ENCODE assay signal across 25 cellular contexts in genomic region chr4:177446571-177446970, GRCh38. TPM values are rescaled to one million over a fixed set of nuclear protein-coding genes. Genes with fewer than 3 reads are reported as not detected.
DNase-seq lines count a peak whose midpoint lies in the region; ATAC-seq and TF ChIP-seq lines count a peak whose summit lies in the region.
"Had no signal": no experiment of that assay in that cellular context is flagged by ENCODE, and none has a peak within 500 bp of the region (broad histone marks: within the 10 kb centered on the region; RNA-seq: fewer than 3 reads in every experiment).

No MANE protein-coding gene starts in this region.

- DNase-seq in T-helper 1 cell (no peak), OCI-M1 (lab: John Stamatoyannopoulos, UW) (peak; percentile 15), glutamatergic neuron (no peak), osteocyte (ENCODE audit: extremely low spot score, unreplicated experiment) (no peak), heart right ventricle (no peak), right lobe of liver (no peak), NCI-H1048 (lab: John Stamatoyannopoulos, UW) (no peak)
- DNase-seq: 8988T; activated CD8-positive, alpha-beta T cell treated with anti-CD3 and anti-CD28 coated beads, Interleukin-2, amount 10 ng/mL, durations not matched to agents 7 days and 5 days; activated T-cell treated with anti-CD3 and anti-CD28 coated beads, Interleukin-2, amount 50 U/mL, for 1 hour; amygdala; CD8-positive, alpha-beta memory T cell; DMS153; GM23248; NCI-H2029 treated with DMSO at 0.1 percent for 48 hours; NCI-H345; occipital lobe; stimulated activated CD4-positive, alpha-beta T cell treated with anti-CD3 and anti-CD28 coated beads, Interleukin-1b, Interleukin-23, amount 100 ng/mL, for 48 hours; transverse colon had no signal

- TF ChIP-seq CTCF in glutamatergic neuron (IDR thresholded peaks at IDR 0.05; ENCODE audit: partially characterized antibody, unreplicated experiment) (no peak), osteocyte (IDR thresholded peaks at IDR 0.05) (no peak), heart right ventricle (IDR thresholded peaks at IDR 0.05) (no peak), right lobe of liver (IDR thresholded peaks at IDR 0.05) (no peak)

- no peak overlapping the region for H3K27ac Mint-ChIP-seq in T-helper 1 cell treated with Interleukin-12 subunit alpha and Interleukin-12 subunit beta and Interleukin-4 antibody, amounts not matched to agents 30 μg/mL and 1 μg/mL, for 36 hours
- H3K27ac Mint-ChIP-seq in glutamatergic neuron (ENCODE audit: unreplicated experiment) (no peak overlapping the region), osteocyte (ENCODE audit: unreplicated experiment) (no peak overlapping the region)
- H3K27ac Mint-ChIP-seq: activated CD8-positive, alpha-beta T cell treated with anti-CD3 and anti-CD28 coated beads, Interleukin-2, amount 10 ng/mL, durations not matched to agents 7 days and 5 days had no signal

- H3K4me1 Mint-ChIP-seq in T-helper 1 cell treated with Interleukin-12 subunit alpha and Interleukin-12 subunit beta and Interleukin-4 antibody, amounts not matched to agents 30 μg/mL and 1 μg/mL, for 36 hours (ENCODE audit: low read depth) = peaks cover 22% of the 10 kb centered on the region
- H3K4me1 Mint-ChIP-seq in glutamatergic neuron (ENCODE audit: low read depth, unreplicated experiment) (peaks cover 12% of the 10 kb centered on the region), osteocyte (ENCODE audit: unreplicated experiment) (peaks cover 20% of the 10 kb centered on the region)

- no peaks in the 10 kb centered on the region for H3K27me3 ChIP-seq in heart right ventricle
- no peaks in the 10 kb centered on the region for H3K27me3 ChIP-seq in right lobe of liver
- H3K27me3 ChIP-seq: cardiac muscle cell, transverse colon had no signal

- no peak for TF ChIP-seq POLR2A in right lobe of liver (IDR thresholded peaks at IDR 0.05)

- H3K4me1 ChIP-seq in heart right ventricle (peaks cover under 1 to 7% (median 5%) of the 10 kb centered on the region in 9 donors), right lobe of liver (peaks cover 0 to 5% (median 0%) of the 10 kb centered on the region in 4 donors)

- ATAC-seq in heart right ventricle (no peak), right lobe of liver (no peak)
- ATAC-seq: activated CD4-positive, CD25-positive, alpha-beta regulatory T cell treated with anti-CD3 and anti-CD28 coated beads, Interleukin-2, amount 50 U/mL, for 24 hours; activated CD8-positive, alpha-beta T cell treated with anti-CD3 and anti-CD28 coated beads, Interleukin-2, amount 10 ng/mL, durations not matched to agents 7 days and 5 days; Right ventricle myocardium inferior had no signal

- H3K36me3 Mint-ChIP-seq in T-helper 1 cell treated with Interleukin-12 subunit alpha and Interleukin-12 subunit beta and Interleukin-4 antibody, amounts not matched to agents 30 μg/mL and 1 μg/mL, for 36 hours (ENCODE audit: low read depth) = no peaks in the 10 kb centered on the region
- H3K36me3 Mint-ChIP-seq in glutamatergic neuron (ENCODE audit: unreplicated experiment) = no peaks in the 10 kb centered on the region
- H3K36me3 Mint-ChIP-seq in osteocyte (ENCODE audit: unreplicated experiment) = peaks cover 2% of the 10 kb centered on the region

- no peaks in the 10 kb centered on the region for H3K9me3 ChIP-seq in heart right ventricle
- no peaks in the 10 kb centered on the region for H3K9me3 ChIP-seq in right lobe of liver
- H3K9me3 ChIP-seq: transverse colon had no signal

- no peaks in the 10 kb centered on the region for H3K9me3 Mint-ChIP-seq in T-helper 1 cell treated with Interleukin-12 subunit alpha and Interleukin-12 subunit beta and Interleukin-4 antibody, amounts not matched to agents 30 μg/mL and 1 μg/mL, for 36 hours
- H3K9me3 Mint-ChIP-seq in glutamatergic neuron (ENCODE audit: unreplicated experiment) = peaks cover 5% of the 10 kb centered on the region
- H3K9me3 Mint-ChIP-seq in osteocyte (ENCODE audit: unreplicated experiment) = no peaks in the 10 kb centered on the region
- H3K9me3 Mint-ChIP-seq: CD8-positive, alpha-beta memory T cell had no signal

- 73 to 75% methylated on average over 2 of the region's 2 CpGs for WGBS in heart right ventricle, 2 donors
- WGBS in right lobe of liver (ENCODE audit: insufficient coverage, low coverage, low lambda C conversion rate, missing lambda C conversion rate) = 71% methylated on average over 1 of the region's 2 CpGs

- peak overlapping the region; percentile 7 for H3K4me3 Mint-ChIP-seq in T-helper 1 cell treated with Interleukin-12 subunit alpha and Interleukin-12 subunit beta and Interleukin-4 antibody, amounts not matched to agents 30 μg/mL and 1 μg/mL, for 36 hours
- H3K4me3 Mint-ChIP-seq in glutamatergic neuron (ENCODE audit: unreplicated experiment) = peak overlapping the region; percentile 67
- peak overlapping the region; percentile 33 for H3K4me3 Mint-ChIP-seq in osteocyte (ENCODE audit: unreplicated experiment)
- H3K4me3 Mint-ChIP-seq: activated CD8-positive, alpha-beta T cell treated with anti-CD3 and anti-CD28 coated beads, Interleukin-2, amount 10 ng/mL, durations not matched to agents 7 days and 5 days had no signal

- intact Hi-C loops in heart right ventricle (cut with DNase I) = no loop called here
- intact Hi-C loops in right lobe of liver (cut with DNase I) = no loop called here

- H3K4me3 ChIP-seq in heart right ventricle (no peak overlapping the region), right lobe of liver (no peak overlapping the region)
- H3K4me3 ChIP-seq: cardiac muscle cell, GM23248, skin epidermis, transverse colon had no signal

- H3K36me3 ChIP-seq in heart right ventricle (no peaks in the 10 kb centered on the region), right lobe of liver (no peaks in the 10 kb centered on the region)
- H3K36me3 ChIP-seq: cardiac muscle cell, transverse colon had no signal

- H3K27ac ChIP-seq in heart right ventricle (no peak overlapping the region), right lobe of liver (no peak overlapping the region)
- H3K27ac ChIP-seq: cardiac muscle cell, GM23248, KMS-11, skin epidermis, transverse colon had no signal

- no peaks in the 10 kb centered on the region for H3K27me3 Mint-ChIP-seq in T-helper 1 cell treated with Interleukin-12 subunit alpha and Interleukin-12 subunit beta and Interleukin-4 antibody, amounts not matched to agents 30 μg/mL and 1 μg/mL, for 36 hours (ENCODE audit: low read depth)
- peaks cover 4% of the 10 kb centered on the region for H3K27me3 Mint-ChIP-seq in glutamatergic neuron (ENCODE audit: unreplicated experiment)
- no peaks in the 10 kb centered on the region for H3K27me3 Mint-ChIP-seq in osteocyte (ENCODE audit: unreplicated experiment)
- H3K27me3 Mint-ChIP-seq: CD8-positive, alpha-beta memory T cell had no signal

RNA-seq across cellular contexts. Expression of gene AGA, which starts 4.3 kb away (rescaled TPM):
- total RNA-seq in glutamatergic neuron (ENCODE audit: unreplicated experiment) = 7.4 TPM
- 26.1 and 28.3 TPM in 2 replicates for total RNA-seq in osteocyte
- total RNA-seq in heart right ventricle = 10 to 100 TPM in 2 of 10 donors, 1 to 10 TPM in 8; 4.1 to 12.7 (median 9.1) TPM
- 1 to 10 TPM; 4.3 to 4.9 TPM for polyA plus RNA-seq in heart right ventricle
- 10 to 100 TPM; 15.9 to 26.8 (median 21.5) TPM for total RNA-seq in right lobe of liver

Comparison
In these comparisons a context has a peak if more than half of its experiments do, and no peak if none do; other contexts are left out.
1. H3K4me3 Mint-ChIP-seq: peak in every context shown above with its lines; median percentile 67 in glutamatergic neuron; 33 in osteocyte; 7 in T-helper 1 cell treated with Interleukin-12 subunit alpha and Interleukin-12 subunit beta and Interleukin-4 antibody, amounts not matched to agents 30 μg/mL and 1 μg/mL, for 36 hours.